17 cellular contexts compared by ENCODE assay signal in genomic region chr2:207157162-207157481, GRCh38. TPM values are rescaled to one million over a fixed set of nuclear protein-coding genes. Genes with fewer than 3 reads are reported as not detected.
DNase-seq lines count a peak whose midpoint lies in the region; ATAC-seq, FAIRE-seq and TF ChIP-seq lines count a peak whose summit lies in the region.
"Had no signal": no experiment of that assay in that cellular context is flagged by ENCODE, and none has a peak within 500 bp of the region (broad histone marks: within the 10 kb centered on the region; RNA-seq: fewer than 3 reads in every experiment).

No MANE protein-coding gene starts in this region.

- no peak overlapping the region for H2AK9ac ChIP-seq in IMR-90 (replicated peaks; ENCODE audit: low read depth, low read length, poor library complexity)

- no peak overlapping the region; the same call in 1 of the 2 replicates for H3K9ac ChIP-seq in IMR-90 (ENCODE audit: low read depth, low read length)
- no peak overlapping the region for H3K9ac ChIP-seq in endothelial cell of umbilical vein (replicated peaks; ENCODE audit: extremely low read depth, insufficient read depth, low read length)

- peaks cover 0 to 91% of the 10 kb centered on the region in 2 experiments; a peak in 3 of 4 replicates for H3K79me1 ChIP-seq in IMR-90 (ENCODE audit: low read depth in 1 of 2, low read length in 2 of 2)

- no peaks in the 10 kb centered on the region for H3K27me3 Mint-ChIP-seq in activated naive CD8-positive, alpha-beta T cell
- H3K27me3 Mint-ChIP-seq in activated naive CD8-positive, alpha-beta T cell treated with anti-CD3 and anti-CD28 coated beads for 36 hours, result no peaks in the 10 kb centered on the region
- H3K27me3 Mint-ChIP-seq: stimulated activated naive CD8-positive, alpha-beta T cell treated with anti-CD3 and anti-CD28 coated beads, Interleukin-15, Interleukin-2, amounts not matched to agents 100 ng/mL and 50 ng/mL, for 24 hours had no signal

- peak; percentile 35 for FAIRE-seq in endothelial cell of umbilical vein (lab: Jason Lieb, UNC)
- FAIRE-seq: D721Med, GM19239 had no signal

- intact Hi-C loops in IMR-90 (cut with micrococcal nuclease) (no loop called here), endothelial cell of umbilical vein (cut with micrococcal nuclease) (no loop called here)

- H3K27me3 ChIP-seq in IMR-90 (ENCODE audit: control insufficient read depth, insufficient read depth, low read length) (no peaks in the 10 kb centered on the region), endothelial cell of umbilical vein (ENCODE audit: control insufficient read depth in 2 of 2, insufficient read depth in 2 of 2, low read length in 2 of 2) (no peaks in the 10 kb centered on the region)

- H4K5ac ChIP-seq in IMR-90 (ENCODE audit: low read depth, low read length), result no peak overlapping the region

- H2BK15ac ChIP-seq in IMR-90 (ENCODE audit: low read depth, low read length), result no peak overlapping the region

- TF ChIP-seq POLR2A in IMR-90 (IDR thresholded peaks at IDR 0.05; ENCODE audit: low read depth, low read length), result no peak
- TF ChIP-seq POLR2A in endothelial cell of umbilical vein (IDR thresholded peaks at IDR 0.05; ENCODE audit: low read depth, low read length), result no peak

- no peak overlapping the region for H2BK20ac ChIP-seq in IMR-90 (ENCODE audit: low read depth, low read length)

- H2AFZ ChIP-seq in IMR-90 (replicated peaks; ENCODE audit: low read length, poor library complexity) (no peak overlapping the region), endothelial cell of umbilical vein (ENCODE audit: low read depth, low read length) (no peak overlapping the region)

- H3K79me2 ChIP-seq in endothelial cell of umbilical vein (ENCODE audit: control insufficient read depth, insufficient read depth, low read length), result peaks cover 100% of the 10 kb centered on the region

- H3K23ac ChIP-seq in IMR-90 (ENCODE audit: low read depth, low read length), result no peak overlapping the region

- peaks cover 99% of the 10 kb centered on the region for H4K20me1 ChIP-seq in IMR-90 (ENCODE audit: insufficient read depth, low read length)
- H4K20me1 ChIP-seq in endothelial cell of umbilical vein (replicated peaks; ENCODE audit: control insufficient read depth, extremely low read depth, insufficient read depth, low read length), result no peaks in the 10 kb centered on the region

- BruUV-seq in IMR-90 (replicated peaks; lab: Mats Ljungman, UMichigan) (no TSS peak), endothelial cell of umbilical vein (replicated peaks; lab: Mats Ljungman, UMichigan) (no TSS peak)

- H3K4ac ChIP-seq in IMR-90 (ENCODE audit: low read depth, low read length), result no peak overlapping the region

- H2AK5ac ChIP-seq in IMR-90 (ENCODE audit: low read depth, low read length), result no peak overlapping the region

- no peak for TF ChIP-seq RAD21 in IMR-90 (IDR thresholded peaks at IDR 0.05; ENCODE audit: low read length)

- H3K36me3 ChIP-seq in IMR-90 (ENCODE audit: control insufficient read depth, insufficient read depth, low read length) (peaks cover 3% of the 10 kb centered on the region; the same call in 1 of the 2 replicates), endothelial cell of umbilical vein (ENCODE audit: control insufficient read depth in 2 of 2, extremely low read depth in 1 of 2, insufficient read depth in 2 of 2, low read length in 2 of 2) (no peaks in the 10 kb centered on the region)

- no peak for TF ChIP-seq CTCF in IMR-90 (conservative IDR thresholded peaks at IDR 0.05; ENCODE audit: low read depth, low read length)
- no peak for TF ChIP-seq CTCF in endothelial cell of umbilical vein (IDR thresholded peaks at IDR 0.05; ENCODE audit: extremely low read depth in 1 of 2, insufficient read depth in 1 of 2, low read depth in 1 of 2, low read length in 2 of 2)

- DNase-seq in activated naive CD8-positive, alpha-beta T cell treated with anti-CD3 and anti-CD28 coated beads for 36 hours, result no peak
- DNase-seq in IMR-90 (no peak), endothelial cell of umbilical vein (ENCODE audit: low read depth, low spot score) (no peak)
- DNase-seq in stimulated activated effector memory CD8-positive, alpha-beta T cell treated with anti-CD3 and anti-CD28 coated beads, Interleukin-12 subunit alpha, Interleukin-12 subunit beta, amount 100 ng/mL, for 72 hours (ENCODE audit: low spot score in 2 of 2), result no peak
- DNase-seq: cortex of kidney; Kasumi-1; left cardiac atrium; NCI-H1417 treated with DMSO at 0.1 percent for 48 hours; NCI-H345; stimulated activated CD4-positive, alpha-beta T cell treated with anti-CD3 and anti-CD28 coated beads, Interleukin-12 subunit alpha, Interleukin-12 subunit beta, amount 100 ng/mL, for 4 hours had no signal

- no peak overlapping the region for H2BK120ac ChIP-seq in IMR-90 (ENCODE audit: low read depth, low read length)

- in situ Hi-C loops in IMR-90 (cut with MboI; ENCODE audit: low sequenced_read_pairs), result loop anchor here (25.0 kb wide), 1 partner anchor 555 kb away; the partner anchor contains the start of gene CCNYL1

- ATAC-seq in IMR-90 (ENCODE audit: low read depth) (no peak), GM18907 (IDR thresholded peaks at IDR 0.05; ENCODE audit: unreplicated experiment) (no peak), GM21786 (IDR thresholded peaks at IDR 0.05; ENCODE audit: unreplicated experiment) (no peak), GM19023 (IDR thresholded peaks at IDR 0.05; ENCODE audit: unreplicated experiment) (no peak)
- no peak for ATAC-seq in stimulated activated effector memory CD8-positive, alpha-beta T cell treated with anti-CD3 and anti-CD28 coated beads, Interleukin-12 subunit alpha, Interleukin-12 subunit beta, amount 100 ng/mL, for 72 hours
- ATAC-seq: left cardiac atrium had no signal

- no peak overlapping the region for H4K8ac ChIP-seq in IMR-90 (ENCODE audit: low read depth in 2 of 2, low read length in 2 of 2)

- H3K4me2 ChIP-seq in IMR-90 (ENCODE audit: low read depth, low read length), result no peak overlapping the region
- H3K4me2 ChIP-seq in endothelial cell of umbilical vein (ENCODE audit: insufficient read depth, low read length), result peak overlapping the region; percentile 59

- dilution Hi-C loops in IMR-90 (cut with HindIII; ENCODE audit: low sequenced_read_pairs, unreplicated experiment), result no loop called here
- dilution Hi-C loops in endothelial cell of umbilical vein (cut with MboI; ENCODE audit: extremely low pct_ligation_motif_present, low sequenced_read_pairs), result no loop called here

- CTCF ChIA-PET in IMR-90 (lab: Yijun Ruan, JAX), result no interaction called here
- CTCF ChIA-PET in endothelial cell of umbilical vein (lab: Charles Lee), result interaction anchor here (0.6 to 2.5 kb wide), 5 partner anchors 9 to 357 kb away, joined by 3 to 11 read pairs (median 4); no protein-coding TSS in a partner anchor

- H4K91ac ChIP-seq in IMR-90 (ENCODE audit: insufficient read depth, low read depth, low read length), result no peak overlapping the region

- no peaks in the 10 kb centered on the region for H3K9me3 ChIP-seq in IMR-90 (ENCODE audit: control insufficient read depth, insufficient read depth, low read length)
- H3K9me3 ChIP-seq in endothelial cell of umbilical vein (replicated peaks; ENCODE audit: control insufficient read depth, insufficient read depth, low read length), result no peaks in the 10 kb centered on the region

- H3K4me3 Mint-ChIP-seq in activated naive CD8-positive, alpha-beta T cell, result peak overlapping the region; percentile 35
- no peak overlapping the region for H3K4me3 Mint-ChIP-seq in activated naive CD8-positive, alpha-beta T cell treated with anti-CD3 and anti-CD28 coated beads for 36 hours
- H3K4me3 Mint-ChIP-seq in stimulated activated effector memory CD8-positive, alpha-beta T cell treated with anti-CD3 and anti-CD28 coated beads, Interleukin-12 subunit alpha, Interleukin-12 subunit beta, amount 100 ng/mL, for 72 hours, result peak overlapping the region; percentile 19

- H3K4me1 ChIP-seq in IMR-90 (ENCODE audit: control insufficient read depth, insufficient read depth, low read length), result peaks cover 29% of the 10 kb centered on the region
- H3K4me1 ChIP-seq in endothelial cell of umbilical vein (ENCODE audit: control insufficient read depth, extremely low read depth, insufficient read depth, low read length), result peaks cover 99% of the 10 kb centered on the region

- H3K27ac Mint-ChIP-seq in activated naive CD8-positive, alpha-beta T cell, result peak overlapping the region; percentile 85
- no peak overlapping the region for H3K27ac Mint-ChIP-seq in activated naive CD8-positive, alpha-beta T cell treated with anti-CD3 and anti-CD28 coated beads for 36 hours
- peak overlapping the region; percentile 32 for H3K27ac Mint-ChIP-seq in stimulated activated effector memory CD8-positive, alpha-beta T cell treated with anti-CD3 and anti-CD28 coated beads, Interleukin-12 subunit alpha, Interleukin-12 subunit beta, amount 100 ng/mL, for 72 hours

- no CpG with 5 or more reads among the region's 1 CpG for WGBS in IMR-90 (ENCODE audit: extremely low coverage in 2 of 2, insufficient read length in 1 of 2), 2 experiments

- POLR2A ChIA-PET in IMR-90 (lab: Charles Lee; ENCODE audit: unreplicated experiment) (interaction anchor here (0.7 to 0.9 kb wide), 2 partner anchors 9 to 306 kb away, joined by 4 to 12 read pairs; partner anchors contain the start of gene KLF7), endothelial cell of umbilical vein (lab: Charles Lee) (interaction anchor here (0.6 kb wide), 2 partner anchors 69 kb away, joined by 3 to 4 read pairs; no protein-coding TSS in a partner anchor)

- peaks cover 96% of the 10 kb centered on the region for H3K4me1 Mint-ChIP-seq in activated naive CD8-positive, alpha-beta T cell (ENCODE audit: low read depth)
- H3K4me1 Mint-ChIP-seq in activated naive CD8-positive, alpha-beta T cell treated with anti-CD3 and anti-CD28 coated beads for 36 hours, result peaks cover 92% of the 10 kb centered on the region
- H3K4me1 Mint-ChIP-seq in stimulated activated effector memory CD8-positive, alpha-beta T cell treated with anti-CD3 and anti-CD28 coated beads, Interleukin-12 subunit alpha, Interleukin-12 subunit beta, amount 100 ng/mL, for 72 hours, result peaks cover 35% of the 10 kb centered on the region

- peak overlapping the region; percentile 32 for H2BK5ac ChIP-seq in IMR-90 (ENCODE audit: low read depth, low read length, poor library complexity, severe bottlenecking)

- H3K18ac ChIP-seq in IMR-90 (ENCODE audit: low read depth, low read length), result no peak overlapping the region

- H3K56ac ChIP-seq in IMR-90 (ENCODE audit: extremely low read depth, insufficient read depth, low read length), result no peak overlapping the region

- H3K9me1 ChIP-seq in IMR-90 (ENCODE audit: insufficient read depth, low read length) (peaks cover 42% of the 10 kb centered on the region), endothelial cell of umbilical vein (replicated peaks; ENCODE audit: control insufficient read depth, extremely low read depth, insufficient read depth, low read length) (no peaks in the 10 kb centered on the region)

- H3K9me3 Mint-ChIP-seq in activated naive CD8-positive, alpha-beta T cell (ENCODE audit: low read depth), result no peaks in the 10 kb centered on the region
- no peaks in the 10 kb centered on the region for H3K9me3 Mint-ChIP-seq in activated naive CD8-positive, alpha-beta T cell treated with anti-CD3 and anti-CD28 coated beads for 36 hours
- H3K9me3 Mint-ChIP-seq in stimulated activated effector memory CD8-positive, alpha-beta T cell treated with anti-CD3 and anti-CD28 coated beads, Interleukin-12 subunit alpha, Interleukin-12 subunit beta, amount 100 ng/mL, for 72 hours, result no peaks in the 10 kb centered on the region
- H3K9me3 Mint-ChIP-seq: stimulated activated naive CD8-positive, alpha-beta T cell treated with anti-CD3 and anti-CD28 coated beads, Interleukin-15, Interleukin-2, amounts not matched to agents 100 ng/mL and 50 ng/mL, for 24 hours had no signal

- H3K4me3 ChIP-seq in IMR-90 (ENCODE audit: insufficient read depth, low read depth, low read length) (no peak overlapping the region), endothelial cell of umbilical vein (replicated peaks in 1 of 3; ENCODE audit: insufficient read depth in 1 of 3, low read depth in 1 of 3, low read length in 3 of 3) (peak overlapping the region in 1 of 3 experiments; percentile 23)

- peaks cover 18% of the 10 kb centered on the region for H3K36me3 Mint-ChIP-seq in activated naive CD8-positive, alpha-beta T cell
- peaks cover 15% of the 10 kb centered on the region for H3K36me3 Mint-ChIP-seq in activated naive CD8-positive, alpha-beta T cell treated with anti-CD3 and anti-CD28 coated beads for 36 hours
- H3K36me3 Mint-ChIP-seq in stimulated activated effector memory CD8-positive, alpha-beta T cell treated with anti-CD3 and anti-CD28 coated beads, Interleukin-12 subunit alpha, Interleukin-12 subunit beta, amount 100 ng/mL, for 72 hours, result no peaks in the 10 kb centered on the region

- H3K14ac ChIP-seq in IMR-90 (replicated peaks; ENCODE audit: low read depth, low read length), result no peak overlapping the region

- no peak overlapping the region for H3K27ac ChIP-seq in IMR-90 (ENCODE audit: insufficient read depth, low read length)
- no peak overlapping the region for H3K27ac ChIP-seq in endothelial cell of umbilical vein (ENCODE audit: insufficient read depth, low read depth, low read length)

RNA-seq across cellular contexts. Expression of gene KLF7, which starts 8.6 kb away (rescaled TPM):
- total RNA-seq in activated naive CD8-positive, alpha-beta T cell treated with anti-CD3 and anti-CD28 coated beads for 36 hours, result 10 to 100 TPM in 1 of 2 experiments, 1 to 10 TPM in 1; 8.2 to 10.1 TPM
- total RNA-seq in IMR-90 (2012; rRNA removed), result 25.3 and 28.5 TPM in 2 replicates
- polyA plus RNA-seq in IMR-90 (2012; rRNA removed), result 23.1 and 24.1 TPM in 2 replicates
- 5.1 and 8.5 TPM in 2 replicates for polyA plus RNA-seq in IMR-90 (2012; cell fraction: cytosol; rRNA removed)
- polyA plus RNA-seq in IMR-90 (2012; cell fraction: nucleus; rRNA removed; ENCODE audit: low replicate concordance), result 33.0 and 75.4 TPM in 2 replicates
- total RNA-seq in endothelial cell of umbilical vein, result 42.9 and 53.7 TPM in 2 replicates
- 29.0 and 32.8 TPM in 2 replicates for polyA plus RNA-seq in endothelial cell of umbilical vein
- polyA plus RNA-seq in endothelial cell of umbilical vein (2011; cell fraction: cytosol; rRNA removed), result 20.1 and 30.8 TPM in 2 replicates
- polyA plus RNA-seq in endothelial cell of umbilical vein (2011; cell fraction: nucleus; rRNA removed), result 73.6 and 75.1 TPM in 2 replicates
- polyA plus RNA-seq in endothelial cell of umbilical vein (2012), result 19.7 and 20.4 TPM in 2 replicates
- 81.9 and 86.4 TPM in 2 replicates for polyA minus RNA-seq in endothelial cell of umbilical vein
- polyA minus RNA-seq in endothelial cell of umbilical vein (2011; cell fraction: cytosol; rRNA and poly(A)+ RNA removed), result 1.2 TPM
- polyA minus RNA-seq in endothelial cell of umbilical vein (2011; cell fraction: nucleus; rRNA and poly(A)+ RNA removed), result 99.2 and 119 TPM in 2 replicates
